ENCODE assay signal across 1 cellular context in genomic region chr11:11020747-11021149, GRCh38.
TF ChIP-seq lines count a peak whose summit lies in the region.

No MANE protein-coding gene starts in this region.

TF ChIP-seq in K562, 482 proteins besides CTCF, POLR2A, EP300 and RAD21 (continued from another document):
- TF ChIP-seq FOS (IDR thresholded peaks at IDR 0.05; ENCODE audit: extremely low read depth, insufficient read length) = no peak
